20 cellular contexts compared by ENCODE assay signal in the genomic region with DNA sequence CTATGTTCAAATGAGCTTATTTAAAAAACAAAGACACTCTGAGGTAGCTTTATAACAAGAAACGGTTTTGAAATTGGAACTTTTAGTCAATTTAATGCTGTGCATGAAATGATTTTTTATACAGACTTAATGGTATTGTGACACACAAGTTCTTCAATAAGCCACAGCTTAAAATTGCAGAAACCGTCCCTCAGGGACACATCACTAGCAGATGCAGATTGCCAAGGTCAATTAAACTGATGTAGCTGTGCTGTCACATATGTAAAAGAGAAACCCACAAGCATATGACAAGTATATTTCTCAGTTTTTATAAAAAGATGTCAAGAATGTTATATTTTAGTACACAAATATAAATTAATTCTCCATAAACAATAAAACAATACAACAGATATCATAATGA.
A peak's percentile ranks its signal among the peaks of the same experiment; 100 is the strongest.
DNase-seq lines count a peak whose midpoint lies in the region; FAIRE-seq and TF ChIP-seq lines count a peak whose summit lies in the region.
"Had no signal": no experiment of that assay in that cellular context is flagged by ENCODE, and none has a peak within 500 bp of the region (broad histone marks: within the 10 kb centered on the region; RNA-seq: fewer than 3 reads in every experiment).

No MANE protein-coding gene starts in this region.

- no TSS peak for BruUV-seq in A673 (replicated peaks; lab: Mats Ljungman, UMichigan)

- TF ChIP-seq CTCF in A673 (conservative IDR thresholded peaks at IDR 0.05; ENCODE audit: low read depth, low read length): no peak
- no peak for TF ChIP-seq CTCF in AG10803 (conservative IDR thresholded peaks at IDR 0.05; ENCODE audit: low read length)
- no peak for TF ChIP-seq CTCF in mesothelial cell of epicardium (IDR thresholded peaks at IDR 0.05; ENCODE audit: unreplicated experiment)

- FAIRE-seq in frontal cortex (lab: Jason Lieb, UNC): peak; percentile 33
- FAIRE-seq: GM12878 had no signal

- H3K36me3 Mint-ChIP-seq in mesothelial cell of epicardium: peaks cover 3% of the 10 kb centered on the region

- POLR2A ChIA-PET in A673 (lab: Charles Lee; ENCODE audit: low non-redundant PET): no interaction called here

- intact Hi-C loops in A673 (cut with micrococcal nuclease; ENCODE audit: unreplicated experiment): no loop called here

- no peak overlapping the region for H3K27ac ChIP-seq in A673 (ENCODE audit: low read depth, low read length, poor library complexity, severe bottlenecking)

- H3K27me3 Mint-ChIP-seq in mesothelial cell of epicardium (ENCODE audit: low read depth): no peaks in the 10 kb centered on the region
- H3K27me3 Mint-ChIP-seq: T-helper 17 cell had no signal

- no peak overlapping the region for H3K4me3 Mint-ChIP-seq in mesothelial cell of epicardium
- H3K4me3 Mint-ChIP-seq: T-helper 17 cell had no signal

- DNase-seq in A673 (ENCODE audit: low spot score) (peak; percentile 58), AG10803 (ENCODE audit: low read depth) (peak; percentile 18), NCI-H1694 treated with DMSO at 0.1 percent for 48 hours (lab: John Stamatoyannopoulos, UW) (peak; percentile 71), frontal cortex (ENCODE audit: low spot score in 2 of 2) (no peak), kidney glomerular epithelial cell (lab: John Stamatoyannopoulos, UW) (no peak), mesothelial cell of epicardium (ENCODE audit: low spot score in 2 of 2, unreplicated experiment in 2 of 2) (no peak)
- DNase-seq in stimulated activated CD4-positive, alpha-beta T cell treated with anti-CD3 and anti-CD28 coated beads, Interleukin-2, amount 100 ng/mL, for 48 hours: no peak
- DNase-seq: DMS79; EL; GDM1; IMR-90; KG1; MM.1S; NCI-H187 treated with DMSO at 0.1 percent for 48 hours; NCI-H2227 treated with DMSO at 0.1 percent for 48 hours; NCI-H526 treated with DMSO at 0.1 percent for 48 hours; NK-92 treated with Interleukin-12 subunit alpha and Interleukin-12 subunit beta, amount 100 ng/mL, for 24 hours; PC-3; T-helper 17 cell had no signal

- H3K9me3 ChIP-seq in A673 (ENCODE audit: low read depth, low read length, poor library complexity, severe bottlenecking): no peaks in the 10 kb centered on the region

- no peak overlapping the region for H3K4me3 ChIP-seq in A673 (ENCODE audit: low read depth, low read length, poor library complexity, severe bottlenecking)
- no peak overlapping the region for H3K4me3 ChIP-seq in AG10803 (ENCODE audit: low read length)
- H3K4me3 ChIP-seq: GM12878 had no signal

- peaks cover 14% of the 10 kb centered on the region for H3K4me1 ChIP-seq in A673 (ENCODE audit: insufficient read depth, low read length, poor library complexity, severe bottlenecking)

- no peaks in the 10 kb centered on the region for H3K27me3 ChIP-seq in A673 (replicated peaks; ENCODE audit: insufficient read depth, low read depth, low read length, poor library complexity)

- CTCF ChIA-PET in A673 (lab: Charles Lee): no interaction called here

- no peaks in the 10 kb centered on the region for H3K4me1 Mint-ChIP-seq in mesothelial cell of epicardium

- H3K27ac Mint-ChIP-seq in mesothelial cell of epicardium: no peak overlapping the region
- H3K27ac Mint-ChIP-seq: T-helper 17 cell had no signal

- no peaks in the 10 kb centered on the region for H3K9me3 Mint-ChIP-seq in mesothelial cell of epicardium

- H3K36me3 ChIP-seq in A673 (ENCODE audit: insufficient read depth, low read length, poor library complexity, severe bottlenecking): no peaks in the 10 kb centered on the region

Comparison
In these comparisons a context has a peak if more than half of its experiments do, and no peak if none do; other contexts are left out.
1. DNase-seq: peak in A673 (single experiment), AG10803 (single experiment) and NCI-H1694 treated with DMSO at 0.1 percent for 48 hours (single experiment); none in frontal cortex (0 of 2), stimulated activated CD4-positive, alpha-beta T cell treated with anti-CD3 and anti-CD28 coated beads, Interleukin-2, amount 100 ng/mL, for 48 hours (0 of 2), kidney glomerular epithelial cell (single experiment) and mesothelial cell of epicardium (0 of 2).